In genomic region chr15:61584410-61584809, GRCh38 we compare ENCODE assay signal across 1 cellular context.
TF ChIP-seq lines count a peak whose summit lies in the region.

No MANE protein-coding gene starts in this region.

TF ChIP-seq in SK-N-SH treated with all-trans-retinoic acid at 6 μM for 48 hours, 23 proteins besides CTCF, POLR2A, EP300 and RAD21 (continued from another document):
- no peak for TF ChIP-seq CREB5 (CRISPR knock-in tag; IDR thresholded peaks at IDR 0.05; ENCODE audit: low read depth)
